Comparison of ENCODE assay signal across 9 cellular contexts in genomic region chr5:168706655-168707069, GRCh38.
DNase-seq lines count a peak whose midpoint lies in the region; ATAC-seq, FAIRE-seq and TF ChIP-seq lines count a peak whose summit lies in the region.
"Had no signal": no experiment of that assay in that cellular context is flagged by ENCODE, and none has a peak within 500 bp of the region (broad histone marks: within the 10 kb centered on the region; RNA-seq: fewer than 3 reads in every experiment).

No MANE protein-coding gene starts in this region.

- TF ChIP-seq POLR2A in gastroesophageal sphincter (IDR thresholded peaks at IDR 0.05): no peak

- TF ChIP-seq EP300 in Ishikawa (IDR thresholded peaks at IDR 0.05; ENCODE audit: borderline replicate concordance) (no peak), gastroesophageal sphincter (IDR thresholded peaks at IDR 0.05) (no peak)

- H3K36me3 ChIP-seq in small intestine (ENCODE audit: control insufficient read depth in 2 of 2, insufficient read depth in 2 of 2, low read length in 2 of 2) (no peaks in the 10 kb centered on the region), gastroesophageal sphincter (peaks cover 0 to 39% of the 10 kb centered on the region in 2 donors)
- H3K36me3 ChIP-seq: BLaER1 treated with 17β-estradiol and CSF1 and Interleukin-3, amounts not matched to agents 10 nM and 100 nM had no signal

- intact Hi-C loops in left cardiac atrium (cut with DNase I): loop anchor here (10.0 kb wide), 1 partner anchor 238 kb away; no protein-coding TSS in a partner anchor

- H3K9me3 ChIP-seq in small intestine (ENCODE audit: control insufficient read depth, low read depth) (no peaks in the 10 kb centered on the region), gastroesophageal sphincter (no peaks in the 10 kb centered on the region)
- H3K9me3 ChIP-seq: BLaER1 treated with 17β-estradiol and CSF1 and Interleukin-3, amounts not matched to agents 10 nM and 100 nM had no signal

- peak; percentile 72 for TF ChIP-seq RAD21 in Ishikawa (IDR thresholded peaks at IDR 0.05; ENCODE audit: low read depth)

- H3K4me3 ChIP-seq in WI38 (ENCODE audit: low read depth, low read length): no peak overlapping the region
- no peak overlapping the region for H3K4me3 ChIP-seq in small intestine (ENCODE audit: low read depth in 1 of 2, low read length in 2 of 2)
- H3K4me3 ChIP-seq in gastroesophageal sphincter: no peak overlapping the region
- H3K4me3 ChIP-seq: BLaER1 treated with 17β-estradiol and CSF1 and Interleukin-3, amounts not matched to agents 10 nM and 100 nM had no signal

- no peak for FAIRE-seq in small intestine (lab: Jason Lieb, UNC)

- DNase-seq in NCI-H1436 (lab: John Stamatoyannopoulos, UW) (peak; percentile 4), NCI-H1436 treated with DMSO at 0.1 percent for 48 hours (lab: John Stamatoyannopoulos, UW) (no peak), left cardiac atrium (peak; percentile 48), small intestine (peak; percentile 19), NOMO-1 treated with DMSO at 0.1 percent for 48 hours (lab: John Stamatoyannopoulos, UW; ENCODE audit: unreplicated experiment) (no peak)

- H3K4me1 ChIP-seq in small intestine (ENCODE audit: control insufficient read depth in 2 of 2, insufficient read depth in 1 of 2, low read depth in 1 of 2, low read length in 1 of 2) (no peaks in the 10 kb centered on the region), gastroesophageal sphincter (no peaks in the 10 kb centered on the region)
- H3K4me1 ChIP-seq: BLaER1 treated with 17β-estradiol and CSF1 and Interleukin-3, amounts not matched to agents 10 nM and 100 nM had no signal

- H3K27me3 ChIP-seq in small intestine (ENCODE audit: control insufficient read depth in 2 of 2, insufficient read depth in 2 of 2, low read length in 2 of 2): no peaks in the 10 kb centered on the region
- no peaks in the 10 kb centered on the region for H3K27me3 ChIP-seq in gastroesophageal sphincter
- H3K27me3 ChIP-seq: BLaER1 treated with 17β-estradiol and CSF1 and Interleukin-3, amounts not matched to agents 10 nM and 100 nM had no signal

- peak; percentile 68 for TF ChIP-seq CTCF in WI38 (IDR thresholded peaks at IDR 0.05; ENCODE audit: low read depth, low read length)
- peak in 1 of 4 experiments; percentile 45 for TF ChIP-seq CTCF in gastroesophageal sphincter (IDR thresholded peaks at IDR 0.05)

- WGBS in small intestine, 3 donors: 66 to 77% (median 76%) methylated on average over 5 of the region's 5 CpGs
- WGBS in gastroesophageal sphincter (ENCODE audit: low coverage in 1 of 2), 2 donors: 39 to 100% methylated on average over 1 to 2 of the region's 5 CpGs

- H3K27ac ChIP-seq in small intestine (ENCODE audit: low read depth in 1 of 2, low read length in 1 of 2) (no peak overlapping the region), gastroesophageal sphincter (no peak overlapping the region)
- H3K27ac ChIP-seq: BLaER1 treated with 17β-estradiol and CSF1 and Interleukin-3, amounts not matched to agents 10 nM and 100 nM had no signal

- ATAC-seq in left cardiac atrium: peak; percentile 62 to 70
- no peak for ATAC-seq in gastroesophageal sphincter

TF ChIP-seq in Ishikawa, 13 proteins besides CTCF, POLR2A, EP300 and RAD21:
- TF ChIP-seq TAF1 (IDR thresholded peaks at IDR 0.05; ENCODE audit: low read depth) (no peak), EGR1 (IDR thresholded peaks at IDR 0.05) (no peak), FOXM1 (IDR thresholded peaks at IDR 0.05; ENCODE audit: borderline replicate concordance, low read depth) (no peak), TCF12 (IDR thresholded peaks at IDR 0.05; ENCODE audit: low read depth) (no peak), MAX (IDR thresholded peaks at IDR 0.05) (no peak), TEAD4 (IDR thresholded peaks at IDR 0.05) (no peak)

Comparison
In these comparisons a context has a peak if more than half of its experiments do, and no peak if none do; other contexts are left out.
1. DNase-seq: peak in NCI-H1436 (single experiment), left cardiac atrium (single experiment) and small intestine (single experiment); none in NCI-H1436 treated with DMSO at 0.1 percent for 48 hours (single experiment) and NOMO-1 treated with DMSO at 0.1 percent for 48 hours (single experiment).